In genomic region chr10:88687853-88688467, GRCh38 we compare ENCODE assay signal across 8 cellular contexts. TPM values are rescaled to one million over a fixed set of nuclear protein-coding genes. Genes with fewer than 3 reads are reported as not detected.
DNase-seq lines count a peak whose midpoint lies in the region; ATAC-seq and TF ChIP-seq lines count a peak whose summit lies in the region.

No MANE protein-coding gene starts in this region.

- H3K27me3 ChIP-seq in aorta (ENCODE audit: control insufficient read depth in 1 of 2, insufficient read depth in 2 of 2, low read length in 1 of 2): no peaks in the 10 kb centered on the region

- no peaks in the 10 kb centered on the region for H3K4me1 Mint-ChIP-seq in activated CD8-positive, alpha-beta T cell treated with anti-CD3 and anti-CD28 coated beads for 36 hours (ENCODE audit: low read depth)
- H3K4me1 Mint-ChIP-seq in activated CD8-positive, alpha-beta T cell treated with anti-CD3 and anti-CD28 coated beads, Interleukin-2, amount 10 ng/mL, durations not matched to agents 7 days and 5 days (ENCODE audit: low read depth): no peaks in the 10 kb centered on the region
- H3K4me1 Mint-ChIP-seq in nephron progenitor cell: no peaks in the 10 kb centered on the region

- no peaks in the 10 kb centered on the region for H3K4me1 ChIP-seq in aorta (ENCODE audit: control insufficient read depth in 1 of 2, insufficient read depth in 2 of 2, low read length in 2 of 2)

- no peak for DNase-seq in activated CD8-positive, alpha-beta T cell treated with anti-CD3 and anti-CD28 coated beads for 36 hours
- DNase-seq in activated CD8-positive, alpha-beta T cell treated with anti-CD3 and anti-CD28 coated beads, Interleukin-2, amount 10 ng/mL, durations not matched to agents 7 days and 5 days: no peak
- DNase-seq in NCI-H82 (lab: John Stamatoyannopoulos, UW): peak; percentile 41
- peak; percentile 22 for DNase-seq in dedifferentiated amniotic fluid mesenchymal stem cell (ENCODE audit: extremely low spot score)
- no peak for DNase-seq in nephron progenitor cell
- DNase-seq in NCI-H1436 treated with DMSO at 0.1 percent for 48 hours (lab: John Stamatoyannopoulos, UW): no peak
- DNase-seq in aorta: no peak

- H3K9me3 Mint-ChIP-seq in activated CD8-positive, alpha-beta T cell treated with anti-CD3 and anti-CD28 coated beads for 36 hours: no peaks in the 10 kb centered on the region
- H3K9me3 Mint-ChIP-seq in activated CD8-positive, alpha-beta T cell treated with anti-CD3 and anti-CD28 coated beads, Interleukin-2, amount 10 ng/mL, durations not matched to agents 7 days and 5 days (ENCODE audit: insufficient read depth): no peaks in the 10 kb centered on the region
- peaks cover 4% of the 10 kb centered on the region for H3K9me3 Mint-ChIP-seq in nephron progenitor cell

- peaks cover 3% of the 10 kb centered on the region for H3K27me3 Mint-ChIP-seq in activated CD8-positive, alpha-beta T cell treated with anti-CD3 and anti-CD28 coated beads for 36 hours
- H3K27me3 Mint-ChIP-seq in activated CD8-positive, alpha-beta T cell treated with anti-CD3 and anti-CD28 coated beads, Interleukin-2, amount 10 ng/mL, durations not matched to agents 7 days and 5 days (ENCODE audit: low read depth): peaks cover 9% of the 10 kb centered on the region
- H3K27me3 Mint-ChIP-seq in nephron progenitor cell (ENCODE audit: low read depth, poor library complexity): peaks cover 9% of the 10 kb centered on the region

- POLR2A ChIA-PET in activated CD8-positive, alpha-beta T cell treated with anti-CD3 and anti-CD28 coated beads for 36 hours (lab: Charles Lee): no interaction called here
- POLR2A ChIA-PET in activated CD8-positive, alpha-beta T cell treated with anti-CD3 and anti-CD28 coated beads, Interleukin-2, amount 10 ng/mL, durations not matched to agents 7 days and 5 days (lab: Charles Lee): no interaction called here

- CTCF ChIA-PET in activated CD8-positive, alpha-beta T cell treated with anti-CD3 and anti-CD28 coated beads for 36 hours (lab: Charles Lee): interaction anchor here (0.8 to 6.7 kb wide), 20 partner anchors 9 to 344 kb away, joined by 3 to 33 read pairs (median 4); partner anchors contain the start of genes LIPN and RNLS
- CTCF ChIA-PET in activated CD8-positive, alpha-beta T cell treated with anti-CD3 and anti-CD28 coated beads, Interleukin-2, amount 10 ng/mL, durations not matched to agents 7 days and 5 days (lab: Charles Lee): interaction anchor here (0.7 to 4.5 kb wide), 16 partner anchors 9 to 396 kb away, joined by 3 to 28 read pairs (median 3); no protein-coding TSS in a partner anchor

- peak; percentile 56 for ATAC-seq in activated CD8-positive, alpha-beta T cell treated with anti-CD3 and anti-CD28 coated beads for 36 hours
- no peak for ATAC-seq in activated CD8-positive, alpha-beta T cell treated with anti-CD3 and anti-CD28 coated beads, Interleukin-2, amount 10 ng/mL, durations not matched to agents 7 days and 5 days
- ATAC-seq in GM21390 (IDR thresholded peaks at IDR 0.05; ENCODE audit: unreplicated experiment) (no peak), aorta (ENCODE audit: low FRiP score) (no peak)

- H3K27ac ChIP-seq in aorta (ENCODE audit: low read depth in 1 of 2, low read length in 2 of 2): no peak overlapping the region

- no peak overlapping the region for H3K27ac Mint-ChIP-seq in activated CD8-positive, alpha-beta T cell treated with anti-CD3 and anti-CD28 coated beads for 36 hours
- no peak overlapping the region for H3K27ac Mint-ChIP-seq in activated CD8-positive, alpha-beta T cell treated with anti-CD3 and anti-CD28 coated beads, Interleukin-2, amount 10 ng/mL, durations not matched to agents 7 days and 5 days
- H3K27ac Mint-ChIP-seq in nephron progenitor cell: no peak overlapping the region

- H3K4me3 ChIP-seq in aorta (ENCODE audit: low read length in 2 of 2): no peak overlapping the region

- no peaks in the 10 kb centered on the region for H3K9me3 ChIP-seq in aorta (ENCODE audit: control insufficient read depth, low read length)

- no peaks in the 10 kb centered on the region for H3K36me3 Mint-ChIP-seq in activated CD8-positive, alpha-beta T cell treated with anti-CD3 and anti-CD28 coated beads for 36 hours (ENCODE audit: low read depth)
- H3K36me3 Mint-ChIP-seq in activated CD8-positive, alpha-beta T cell treated with anti-CD3 and anti-CD28 coated beads, Interleukin-2, amount 10 ng/mL, durations not matched to agents 7 days and 5 days (ENCODE audit: low read depth): no peaks in the 10 kb centered on the region
- no peaks in the 10 kb centered on the region for H3K36me3 Mint-ChIP-seq in nephron progenitor cell (ENCODE audit: low read depth)

- no peaks in the 10 kb centered on the region for H3K36me3 ChIP-seq in aorta (ENCODE audit: control insufficient read depth in 1 of 2, insufficient read depth in 2 of 2, low read length in 1 of 2)

- TF ChIP-seq CTCF in activated CD8-positive, alpha-beta T cell treated with anti-CD3 and anti-CD28 coated beads for 36 hours (IDR thresholded peaks at IDR 0.05): peak; percentile 98
- TF ChIP-seq CTCF in nephron progenitor cell (IDR thresholded peaks at IDR 0.05): peak; percentile 83

- H3K4me3 Mint-ChIP-seq in activated CD8-positive, alpha-beta T cell treated with anti-CD3 and anti-CD28 coated beads for 36 hours: no peak overlapping the region
- no peak overlapping the region for H3K4me3 Mint-ChIP-seq in activated CD8-positive, alpha-beta T cell treated with anti-CD3 and anti-CD28 coated beads, Interleukin-2, amount 10 ng/mL, durations not matched to agents 7 days and 5 days
- H3K4me3 Mint-ChIP-seq in nephron progenitor cell: no peak overlapping the region

- intact Hi-C loops in activated CD8-positive, alpha-beta T cell treated with anti-CD3 and anti-CD28 coated beads for 36 hours (cut with micrococcal nuclease): loop anchor here (2.0 kb wide), 1 partner anchor 123 kb away; no protein-coding TSS in a partner anchor
- intact Hi-C loops in aorta (cut with DNase I): no loop called here

RNA-seq across cellular contexts. Expression of gene LIPK, which starts 18.1 kb away (rescaled TPM):
- total RNA-seq in activated CD8-positive, alpha-beta T cell treated with anti-CD3 and anti-CD28 coated beads for 36 hours: not detected
- total RNA-seq in activated CD8-positive, alpha-beta T cell treated with anti-CD3 and anti-CD28 coated beads, Interleukin-2, amount 10 ng/mL, durations not matched to agents 7 days and 5 days: not detected
- total RNA-seq in aorta: not detected
- not detected for polyA plus RNA-seq in aorta

RNA-seq across cellular contexts. Expression of gene LIPF, which starts 23.7 kb away (rescaled TPM):
- not detected for total RNA-seq in activated CD8-positive, alpha-beta T cell treated with anti-CD3 and anti-CD28 coated beads for 36 hours
- total RNA-seq in activated CD8-positive, alpha-beta T cell treated with anti-CD3 and anti-CD28 coated beads, Interleukin-2, amount 10 ng/mL, durations not matched to agents 7 days and 5 days: not detected
- not detected for total RNA-seq in aorta
- polyA plus RNA-seq in aorta: 1 to 10 TPM; 2.8 to 6.1 TPM

Comparison
In these comparisons a context has a peak if more than half of its experiments do, and no peak if none do; other contexts are left out.
1. DNase-seq: peak in NCI-H82 (single experiment) and dedifferentiated amniotic fluid mesenchymal stem cell (single experiment); none in activated CD8-positive, alpha-beta T cell treated with anti-CD3 and anti-CD28 coated beads for 36 hours (single experiment), activated CD8-positive, alpha-beta T cell treated with anti-CD3 and anti-CD28 coated beads, Interleukin-2, amount 10 ng/mL, durations not matched to agents 7 days and 5 days (single experiment), nephron progenitor cell (single experiment), NCI-H1436 treated with DMSO at 0.1 percent for 48 hours (single experiment) and aorta (0 of 2).